8 cellular contexts compared by ENCODE assay signal in the genomic region with DNA sequence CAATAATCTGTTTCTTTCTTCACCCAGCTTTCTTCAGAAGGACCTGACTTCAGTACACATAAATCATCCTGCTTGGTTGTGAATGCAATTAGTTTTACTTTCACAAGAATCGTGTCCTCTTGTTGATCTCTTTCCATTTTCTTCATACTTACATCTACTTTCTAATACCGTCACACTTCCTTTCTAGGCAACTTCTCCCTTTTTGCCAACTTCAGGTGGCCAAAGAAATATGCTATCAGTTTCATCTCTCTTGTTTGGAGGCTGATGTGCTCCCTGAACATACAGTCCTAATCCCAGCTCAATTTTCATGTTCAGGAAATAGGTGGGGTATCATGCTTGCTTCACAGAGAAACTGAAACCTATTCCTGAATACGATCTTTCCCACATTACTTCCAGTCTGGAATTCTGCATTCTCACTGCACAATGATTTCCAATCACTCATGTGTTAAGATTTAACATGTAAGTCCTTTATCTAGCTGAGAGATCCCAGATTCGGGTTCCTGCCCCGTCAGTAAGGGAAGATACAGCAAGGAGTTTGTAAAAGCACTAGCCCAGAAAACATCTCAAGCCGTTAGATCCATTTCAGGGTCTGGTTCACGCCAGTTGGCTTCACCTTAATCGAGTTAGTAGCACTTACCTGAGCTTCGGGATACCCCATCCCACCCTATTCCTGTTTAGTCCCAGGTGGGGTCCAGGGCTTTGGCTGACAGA. TPM values are rescaled to one million over a fixed set of nuclear protein-coding genes. Genes with fewer than 3 reads are reported as not detected.
DNase-seq lines count a peak whose midpoint lies in the region; ATAC-seq and TF ChIP-seq lines count a peak whose summit lies in the region.

No MANE protein-coding gene starts in this region.

- peak overlapping the region; percentile 81 for H3K27ac Mint-ChIP-seq in CD8-positive, alpha-beta T cell

- TF ChIP-seq CTCF in CD8-positive, alpha-beta T cell (IDR thresholded peaks at IDR 0.05): no peak
- TF ChIP-seq CTCF in adrenal gland (IDR thresholded peaks at IDR 0.05): no peak
- TF ChIP-seq CTCF in kidney epithelial cell (IDR thresholded peaks at IDR 0.05; ENCODE audit: insufficient read depth, low read length, poor library complexity, severe bottlenecking): no peak
- TF ChIP-seq CTCF in thoracic aorta (IDR thresholded peaks at IDR 0.05): no peak

- H3K27me3 ChIP-seq in CD8-positive, alpha-beta T cell (ENCODE audit: insufficient read depth, low read length): no peaks in the 10 kb centered on the region
- H3K27me3 ChIP-seq in adrenal gland: no peaks in the 10 kb centered on the region
- no peaks in the 10 kb centered on the region for H3K27me3 ChIP-seq in kidney epithelial cell (ENCODE audit: control insufficient read depth, insufficient read depth, low read length)
- no peaks in the 10 kb centered on the region for H3K27me3 ChIP-seq in thoracic aorta (replicated peaks; ENCODE audit: insufficient read depth)

- 0 to 1% (median 1%) methylated on average over 9 of the region's 9 CpGs for WGBS in adrenal gland, 4 donors

- H3K36me3 ChIP-seq in CD8-positive, alpha-beta T cell (ENCODE audit: insufficient read depth, low read length): no peaks in the 10 kb centered on the region
- H3K36me3 ChIP-seq in adrenal gland (replicated peaks in 1 of 2) (no peaks in the 10 kb centered on the region), kidney epithelial cell (ENCODE audit: control insufficient read depth, insufficient read depth, low read length) (no peaks in the 10 kb centered on the region), thoracic aorta (no peaks in the 10 kb centered on the region)

- POLR2A ChIA-PET in CD8-positive, alpha-beta T cell (lab: Charles Lee): interaction anchor here (1.3 to 4.6 kb wide), 4 partner anchors 40 to 189 kb away, joined by 3 to 28 read pairs (median 7); partner anchors contain the start of genes COX15, CUTC, ENTPD7 and GOT1

- H3K4me1 Mint-ChIP-seq in CD8-positive, alpha-beta T cell (ENCODE audit: low read depth): peaks cover 52% of the 10 kb centered on the region

- no peaks in the 10 kb centered on the region for H3K27me3 Mint-ChIP-seq in CD8-positive, alpha-beta T cell (ENCODE audit: low read depth)

- no peak for ATAC-seq in CD8-positive, alpha-beta T cell
- no peak for ATAC-seq in thoracic aorta (ENCODE audit: insufficient number of reproducible peaks, low FRiP score, low read depth)
- ATAC-seq in GM21786 (IDR thresholded peaks at IDR 0.05; ENCODE audit: unreplicated experiment): no peak
- no peak for ATAC-seq in HG03097 (IDR thresholded peaks at IDR 0.05; ENCODE audit: low FRiP score, unreplicated experiment)

- peaks cover 27% of the 10 kb centered on the region for H3K4me1 ChIP-seq in CD8-positive, alpha-beta T cell (ENCODE audit: insufficient read depth, low read length)
- H3K4me1 ChIP-seq in adrenal gland (replicated peaks in 1 of 2) (peaks cover 29 to 37% of the 10 kb centered on the region in 2 donors), thoracic aorta (ENCODE audit: control insufficient read depth in 1 of 2, low read depth in 2 of 2) (peaks cover 32 to 38% of the 10 kb centered on the region in 2 donors)

- H3K4me3 Mint-ChIP-seq in CD8-positive, alpha-beta T cell: peak overlapping the region; percentile 81

- in situ Hi-C loops in KBM-7 (cut with MboI; ENCODE audit: low pct_unique_long_range_greater_than_20kb, low sequenced_read_pairs): no loop called here

- peaks cover 13% of the 10 kb centered on the region for H3K36me3 Mint-ChIP-seq in CD8-positive, alpha-beta T cell

- peak overlapping the region; percentile 96 for H3K27ac ChIP-seq in CD8-positive, alpha-beta T cell (ENCODE audit: low read depth, low read length)
- H3K27ac ChIP-seq in adrenal gland (peak overlapping the region in 4 of 5 donors; percentile 83 to 100 (median 89)), thoracic aorta (peak overlapping the region; percentile 48 to 74)

- DNase-seq in CD8-positive, alpha-beta T cell: no peak
- DNase-seq in KBM-7 (peak; percentile 41), adrenal gland (no peak), kidney epithelial cell (ENCODE audit: low read depth) (no peak), thoracic aorta (ENCODE audit: low spot score) (no peak), NK-92 (lab: John Stamatoyannopoulos, UW; ENCODE audit: unreplicated experiment) (no peak)

- no peaks in the 10 kb centered on the region for H3K9me3 Mint-ChIP-seq in CD8-positive, alpha-beta T cell

- peak overlapping the region; percentile 39 for H3K4me3 ChIP-seq in CD8-positive, alpha-beta T cell (ENCODE audit: low read depth, low read length)
- H3K4me3 ChIP-seq in adrenal gland: peak overlapping the region; percentile 48 to 78 (median 74)
- H3K4me3 ChIP-seq in kidney epithelial cell (ENCODE audit: low read depth, low read length): peak overlapping the region; percentile 58
- peak overlapping the region; percentile 69 for H3K4me3 ChIP-seq in thoracic aorta

- no peaks in the 10 kb centered on the region for H3K9me3 ChIP-seq in CD8-positive, alpha-beta T cell (ENCODE audit: low read length)
- H3K9me3 ChIP-seq in adrenal gland (replicated peaks in 1 of 3) (no peaks in the 10 kb centered on the region), thoracic aorta (no peaks in the 10 kb centered on the region)

- no peak for TF ChIP-seq POLR2A in adrenal gland (IDR thresholded peaks at IDR 0.05)

- intact Hi-C loops in CD8-positive, alpha-beta T cell (cut with DNase I, micrococcal nuclease): loop anchor here in 1 of 2 experiments (10.0 kb wide), 1 partner anchor 1974 kb away; the partner anchor contains the start of gene PI4K2A
- intact Hi-C loops in adrenal gland (cut with DNase I): loop anchor here in 1 of 2 donors (10.0 kb wide), 2 partner anchors 184 to 224 kb away; partner anchors contain the start of gene GOT1

- CTCF ChIA-PET in CD8-positive, alpha-beta T cell (lab: Charles Lee): interaction anchor here (0.8 to 6.8 kb wide), 5 partner anchors 8 to 227 kb away, joined by 3 to 30 read pairs (median 8); partner anchors contain the start of gene ENTPD7

RNA-seq across cellular contexts. Expression of gene SLC25A28, which starts 1.0 kb away (rescaled TPM):
- 10 to 100 TPM; 92.8 to 99.7 TPM for total RNA-seq in CD8-positive, alpha-beta T cell
- total RNA-seq in adrenal gland (10 to 100 TPM in 7 of 8 donors, 1 to 10 TPM in 1; 9.6 to 70.9 (median 34.5) TPM), kidney epithelial cell (7.9 and 8.1 TPM in 2 replicates), thoracic aorta (10 to 100 TPM; 50.1 to 53.3 TPM)
- polyA plus RNA-seq in adrenal gland: 100 to 1,000 TPM; 131 to 299 (median 267) TPM

RNA-seq across cellular contexts. Expression of gene ENTPD7, which starts 40.1 kb away (rescaled TPM):
- total RNA-seq in CD8-positive, alpha-beta T cell: 1 to 10 TPM; 1.1 to 1.5 TPM
- total RNA-seq in adrenal gland: 10 to 100 TPM in 5 of 8 donors, 1 to 10 TPM in 3; 5.6 to 17.4 (median 10.9) TPM
- polyA plus RNA-seq in adrenal gland: 10 to 100 TPM in 1 of 3 donors, 1 to 10 TPM in 2; 1.2 to 16.7 (median 1.4) TPM
- total RNA-seq in kidney epithelial cell: 27.7 and 29.1 TPM in 2 replicates
- total RNA-seq in thoracic aorta: 10 to 100 TPM in 1 of 2 donors, 1 to 10 TPM in 1; 8.1 to 14.8 TPM
